Comparison of ENCODE assay signal across 16 cellular contexts in genomic region chr11:95714853-95715776, GRCh38.
A peak's percentile ranks its signal among the peaks of the same experiment; 100 is the strongest.
DNase-seq lines count a peak whose midpoint lies in the region; ATAC-seq and TF ChIP-seq lines count a peak whose summit lies in the region.
"Had no signal": no experiment of that assay in that cellular context is flagged by ENCODE, and none has a peak within 500 bp of the region (broad histone marks: within the 10 kb centered on the region; RNA-seq: fewer than 3 reads in every experiment).

No MANE protein-coding gene starts in this region.

- TF ChIP-seq CTCF in nephron (IDR thresholded peaks at IDR 0.05; ENCODE audit: unreplicated experiment in 3 of 3) (no peak), tibial artery (IDR thresholded peaks at IDR 0.05) (no peak)

- intact Hi-C loops in tibial artery (cut with DNase I; ENCODE audit: low total_unique reads) = no loop called here

- no peaks in the 10 kb centered on the region for H3K27me3 ChIP-seq in tibial artery

- H3K4me3 Mint-ChIP-seq in T-helper 17 cell = peak overlapping the region; percentile 75
- H3K4me3 Mint-ChIP-seq in nephron = no peak overlapping the region
- H3K4me3 Mint-ChIP-seq: CD8-positive, alpha-beta T cell had no signal

- DNase-seq in T-helper 17 cell (no peak), COLO668 (lab: John Stamatoyannopoulos, UW; ENCODE audit: unreplicated experiment) (no peak), middle frontal gyrus (ENCODE audit: extremely low spot score, low spot score) (no peak), tibial artery (no peak), COLO829 (ENCODE audit: low spot score) (no peak)
- DNase-seq: activated gamma-delta T cell; CD8-positive, alpha-beta T cell; cerebellar nuclear complex; HCEC 1CT; Karpas-422; NCI-H2081 treated with DMSO at 0.1 percent for 48 hours; NK-92 treated with Interleukin-12 subunit alpha and Interleukin-12 subunit beta, amount 100 ng/mL, for 24 hours had no signal

- H3K36me3 Mint-ChIP-seq in T-helper 17 cell (ENCODE audit: low read depth) (peaks cover 4% of the 10 kb centered on the region), nephron (ENCODE audit: low read depth) (no peaks in the 10 kb centered on the region)
- H3K36me3 Mint-ChIP-seq: CD8-positive, alpha-beta T cell had no signal

- H3K9me3 Mint-ChIP-seq in nephron = no peaks in the 10 kb centered on the region
- H3K9me3 Mint-ChIP-seq: CD8-positive, alpha-beta T cell had no signal

- H3K4me1 ChIP-seq in tibial artery = no peaks in the 10 kb centered on the region

- ATAC-seq in GM18517 (IDR thresholded peaks at IDR 0.05; ENCODE audit: unreplicated experiment) (peak; percentile 15), GM21825 (IDR thresholded peaks at IDR 0.05; ENCODE audit: unreplicated experiment) (peak; percentile 20), T-helper 17 cell (no peak)

- H3K9me3 ChIP-seq in T-helper 17 cell (ENCODE audit: control insufficient read depth, low read length, poor library complexity, severe bottlenecking) (no peaks in the 10 kb centered on the region), tibial artery (no peaks in the 10 kb centered on the region)

- H3K27ac Mint-ChIP-seq in T-helper 17 cell (peak overlapping the region; percentile 92), nephron (peak overlapping the region; percentile 38 to 85 (median 70))
- H3K27ac Mint-ChIP-seq: CD8-positive, alpha-beta T cell had no signal

- H3K27me3 Mint-ChIP-seq in T-helper 17 cell = peaks cover 18% of the 10 kb centered on the region
- no peaks in the 10 kb centered on the region for H3K27me3 Mint-ChIP-seq in nephron (ENCODE audit: low read depth)

- no peaks in the 10 kb centered on the region for H3K36me3 ChIP-seq in tibial artery

- no peak overlapping the region for H3K4me3 ChIP-seq in tibial artery
- H3K4me3 ChIP-seq: SK-N-MC had no signal

- H3K4me1 Mint-ChIP-seq in T-helper 17 cell (peaks cover 29% of the 10 kb centered on the region), nephron (peaks cover 50% of the 10 kb centered on the region)

- H3K27ac ChIP-seq in tibial artery = no peak overlapping the region
- H3K27ac ChIP-seq: SK-N-MC had no signal
